In the genomic region with DNA sequence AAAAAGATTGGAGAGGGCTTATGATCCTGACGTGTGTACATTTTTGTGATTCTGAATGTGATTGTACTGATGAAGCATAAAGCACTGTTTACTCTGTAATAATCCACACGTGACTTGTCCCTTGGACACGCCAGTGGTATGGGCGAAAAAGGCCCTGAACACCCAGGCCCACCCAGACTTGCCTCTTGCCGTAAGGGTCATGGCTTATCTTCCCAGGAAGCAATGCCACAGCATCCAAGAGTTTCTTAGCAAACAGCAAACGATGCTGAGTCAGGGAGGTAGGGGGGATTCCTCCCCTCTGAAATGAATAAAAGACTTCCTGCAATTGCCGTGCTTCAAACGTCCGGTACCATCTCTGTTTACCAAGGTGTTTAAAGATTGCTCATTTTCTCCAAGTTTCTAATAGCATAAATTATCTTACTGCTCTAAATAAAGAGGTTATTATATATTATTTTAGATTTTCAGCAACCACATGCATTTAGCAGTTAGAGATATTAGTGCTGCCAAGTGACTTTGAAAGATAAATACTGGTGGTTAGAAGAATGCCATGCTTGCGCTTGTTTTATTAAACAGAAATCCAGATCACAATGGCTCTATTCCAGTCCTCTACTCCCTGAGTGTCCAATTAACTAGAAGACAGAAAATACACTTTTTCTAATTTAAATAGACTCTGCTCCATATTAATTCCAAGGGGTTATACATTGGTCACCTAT, we compare ENCODE assay signal across 1 cellular context.
TF ChIP-seq lines count a peak whose summit lies in the region.

No MANE protein-coding gene starts in this region.

TF ChIP-seq in HepG2, 621 proteins besides CTCF, POLR2A, EP300 and RAD21 (continued from another document):
- no peak for TF ChIP-seq TFE3 (CRISPR knock-in tag; IDR thresholded peaks at IDR 0.05)
- no peak for TF ChIP-seq NR3C1 (CRISPR knock-in tag; IDR thresholded peaks at IDR 0.05)
- no peak for TF ChIP-seq ZNF260 (CRISPR knock-in tag; IDR thresholded peaks at IDR 0.05; ENCODE audit: borderline replicate concordance, low read depth)
- TF ChIP-seq, protein P1, sequence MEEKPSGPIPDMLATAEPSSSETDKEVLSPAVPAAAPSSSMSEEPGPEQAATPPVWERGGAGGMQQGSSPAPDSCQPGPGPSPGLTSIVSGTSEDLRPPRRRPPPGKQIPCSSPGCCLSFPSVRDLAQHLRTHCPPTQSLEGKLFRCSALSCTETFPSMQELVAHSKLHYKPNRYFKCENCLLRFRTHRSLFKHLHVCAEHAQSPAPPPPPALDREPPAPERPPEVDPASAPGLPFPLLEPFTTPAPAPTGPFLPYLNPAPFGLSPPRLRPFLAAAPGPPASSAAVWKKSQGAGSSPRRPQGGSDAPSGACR (CRISPR knock-in tag; IDR thresholded peaks at IDR 0.05) = no peak
- no peak for TF ChIP-seq ZNF343 (CRISPR knock-in tag; IDR thresholded peaks at IDR 0.05)
